In the genomic region with DNA sequence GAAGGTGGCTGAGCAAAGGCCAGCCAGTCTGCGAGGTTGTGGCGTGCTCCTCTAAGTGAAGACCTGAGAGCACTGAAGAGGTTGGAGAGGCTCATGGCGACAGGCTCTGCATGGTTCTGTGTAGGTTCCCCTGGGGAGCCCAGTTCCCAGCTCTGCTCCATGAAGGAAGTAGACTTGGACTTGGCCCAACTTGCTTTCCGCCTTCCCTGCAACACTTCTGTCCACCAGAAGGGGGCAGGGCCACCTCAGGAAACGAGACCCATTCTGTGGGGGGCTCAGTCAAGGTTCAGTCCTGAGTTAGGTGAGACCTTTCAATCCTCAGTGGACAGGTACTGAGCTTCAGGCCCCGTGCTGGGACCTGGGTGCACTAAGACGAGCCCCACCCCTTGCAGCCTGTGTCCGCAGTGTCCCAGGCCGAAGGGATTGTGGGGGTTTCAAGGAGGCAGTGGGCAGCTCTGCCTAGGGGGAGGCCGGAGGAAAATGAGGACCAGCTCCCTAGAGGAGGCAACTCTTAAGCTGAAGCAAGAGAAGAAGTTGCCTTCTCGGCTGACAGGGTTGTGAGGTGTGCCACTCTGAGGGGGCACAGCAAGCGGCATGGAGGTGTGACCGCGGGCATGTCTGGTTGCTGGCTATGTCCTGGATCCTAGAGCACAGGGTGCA, we compare ENCODE assay signal across 8 cellular contexts. TPM values are rescaled to one million over a fixed set of nuclear protein-coding genes. Genes with fewer than 3 reads are reported as not detected.
DNase-seq lines count a peak whose midpoint lies in the region; ATAC-seq, FAIRE-seq and TF ChIP-seq lines count a peak whose summit lies in the region.

No MANE protein-coding gene starts in this region.

- no peak overlapping the region for H2AFZ ChIP-seq in HepG2 (ENCODE audit: low read length)

- H3K79me2 ChIP-seq in HepG2 (ENCODE audit: insufficient read depth, low read length): no peaks in the 10 kb centered on the region

- intact Hi-C loops in HepG2 (cut with micrococcal nuclease; ENCODE audit: unreplicated experiment): loop anchor here (1.0 kb wide), 1 partner anchor 365 kb away; no protein-coding TSS in a partner anchor

- ATAC-seq in SK-N-SH treated with all-trans-retinoic acid at 6 μM for 48 hours (peak; percentile 77), HepG2 (peak; percentile 75), HG03039 (IDR thresholded peaks at IDR 0.05; ENCODE audit: unreplicated experiment) (no peak), GM21723 (IDR thresholded peaks at IDR 0.05; ENCODE audit: unreplicated experiment) (no peak)

- DNase-seq in D721Med (ENCODE audit: insufficient read length, low spot score): peak; percentile 56
- DNase-seq in HCEC 1CT: peak; percentile 29
- DNase-seq in coronary artery (ENCODE audit: low spot score): no peak
- peak; percentile 23 for DNase-seq in HepG2 (ENCODE audit: low spot score)
- DNase-seq in substantia nigra (lab: John Stamatoyannopoulos, UW): peak in 30 of 49 donors; percentile 9 to 78 (median 42)

- CTCF ChIA-PET in HepG2 (lab: Yijun Ruan, JAX; ENCODE audit: low intra/inter-chr PET ratio, low total read pairs): interaction anchor here (0.7 to 1.5 kb wide), 4 partner anchors 9 to 382 kb away, joined by 3 to 8 read pairs (median 4); no protein-coding TSS in a partner anchor

- WGBS in HepG2 (ENCODE audit: low lambda C conversion rate): 52% methylated on average over 11 of the region's 14 CpGs

- TF ChIP-seq CTCF in D721Med (IDR thresholded peaks at IDR 0.05; ENCODE audit: insufficient read depth, missing control alignments) (peak; percentile 96), coronary artery (IDR thresholded peaks at IDR 0.05) (peak; percentile 82), HepG2 (CRISPR knock-in tag; IDR thresholded peaks at IDR 0.05) (peak; percentile 93)

- no peaks in the 10 kb centered on the region for H3K36me3 ChIP-seq in HepG2 (replicated peaks in 1 of 2; ENCODE audit: control insufficient read depth in 1 of 2, insufficient read depth in 2 of 2, low read length in 2 of 2)

- H3K27ac ChIP-seq in coronary artery (no peak overlapping the region), HepG2 (ENCODE audit: extremely low read length, insufficient read depth, low read length) (no peak overlapping the region), substantia nigra (ENCODE audit: low read depth, low read length, poor library complexity, severe bottlenecking) (no peak overlapping the region)

- H3K9me3 ChIP-seq in HepG2 (ENCODE audit: low read length): no peaks in the 10 kb centered on the region

- H3K4me3 ChIP-seq in coronary artery (peak overlapping the region; percentile 36), HepG2 (replicated peaks in 1 of 3; ENCODE audit: insufficient read depth in 1 of 3, low read depth in 2 of 3, low read length in 3 of 3) (no peak overlapping the region)

- TF ChIP-seq POLR2A in HepG2 (IDR thresholded peaks at IDR 0.05; ENCODE audit: insufficient read depth in 1 of 2, low read depth in 2 of 2, low read length in 2 of 2): no peak

- no peak overlapping the region for H3K4me2 ChIP-seq in HepG2 (ENCODE audit: low read depth, low read length)

- H3K4me1 ChIP-seq in HepG2 (ENCODE audit: insufficient read depth, low read length): no peaks in the 10 kb centered on the region

- no peak overlapping the region for H3K9ac ChIP-seq in HepG2 (ENCODE audit: insufficient read depth, low read depth, low read length)

- H3K27me3 ChIP-seq in HepG2 (ENCODE audit: control insufficient read depth in 1 of 2, insufficient read depth in 2 of 2, low read length in 2 of 2): peaks cover 6 to 55% of the 10 kb centered on the region in 2 experiments; a peak in 4 of 5 replicates

- in situ Hi-C loops in HepG2 (cut with HindIII; ENCODE audit: extremely low pct_ligation_motif_present, low pct_unique_long_range_greater_than_20kb): loop anchor here (5.0 kb wide), 1 partner anchor 304 kb away; no protein-coding TSS in a partner anchor

- TF ChIP-seq RAD21 in HepG2 (CRISPR knock-in tag; IDR thresholded peaks at IDR 0.05): peak; percentile 72

- no peak for TF ChIP-seq EP300 in HepG2 (IDR thresholded peaks at IDR 0.05; ENCODE audit: low read depth in 2 of 2, low read length in 2 of 2)
- TF ChIP-seq EP300 in HepG2 (CRISPR knock-in tag; IDR thresholded peaks at IDR 0.05; ENCODE audit: borderline replicate concordance): no peak

- no TSS peak for BruUV-seq in HepG2 (replicated peaks; lab: Mats Ljungman, UMichigan)

- POLR2A ChIA-PET in HepG2 (lab: Yijun Ruan, JAX): no interaction called here

- FAIRE-seq in D721Med (lab: Jason Lieb, UNC): no peak
- peak; percentile 65 for FAIRE-seq in HepG2 (lab: Jason Lieb, UNC)

- H4K20me1 ChIP-seq in HepG2 (ENCODE audit: insufficient read depth, low read length): no peaks in the 10 kb centered on the region; the same call in 1 of the 2 replicates

TF ChIP-seq in SK-N-SH treated with all-trans-retinoic acid at 6 μM for 48 hours, 23 proteins besides CTCF, POLR2A, EP300 and RAD21 (continues in another document):
- TF ChIP-seq OSR1 (CRISPR knock-in tag; IDR thresholded peaks at IDR 0.05): no peak
- TF ChIP-seq, protein P1, sequence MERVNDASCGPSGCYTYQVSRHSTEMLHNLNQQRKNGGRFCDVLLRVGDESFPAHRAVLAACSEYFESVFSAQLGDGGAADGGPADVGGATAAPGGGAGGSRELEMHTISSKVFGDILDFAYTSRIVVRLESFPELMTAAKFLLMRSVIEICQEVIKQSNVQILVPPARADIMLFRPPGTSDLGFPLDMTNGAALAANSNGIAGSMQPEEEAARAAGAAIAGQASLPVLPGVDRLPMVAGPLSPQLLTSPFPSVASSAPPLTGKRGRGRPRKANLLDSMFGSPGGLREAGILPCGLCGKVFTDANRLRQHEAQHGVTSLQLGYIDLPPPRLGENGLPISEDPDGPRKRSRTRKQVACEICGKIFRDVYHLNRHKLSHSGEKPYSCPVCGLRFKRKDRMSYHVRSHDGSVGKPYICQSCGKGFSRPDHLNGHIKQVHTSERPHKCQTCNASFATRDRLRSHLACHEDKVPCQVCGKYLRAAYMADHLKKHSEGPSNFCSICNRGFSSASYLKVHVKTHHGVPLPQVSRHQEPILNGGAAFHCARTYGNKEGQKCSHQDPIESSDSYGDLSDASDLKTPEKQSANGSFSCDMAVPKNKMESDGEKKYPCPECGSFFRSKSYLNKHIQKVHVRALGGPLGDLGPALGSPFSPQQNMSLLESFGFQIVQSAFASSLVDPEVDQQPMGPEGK (CRISPR knock-in tag; IDR thresholded peaks at IDR 0.05; ENCODE audit: borderline replicate concordance): no peak
- no peak for TF ChIP-seq TCF4 (CRISPR knock-in tag; IDR thresholded peaks at IDR 0.05; ENCODE audit: borderline replicate concordance)
- no peak for TF ChIP-seq BACH2 (CRISPR knock-in tag; IDR thresholded peaks at IDR 0.05; ENCODE audit: borderline replicate concordance)

TF ChIP-seq in HepG2, 621 proteins besides CTCF, POLR2A, EP300 and RAD21 (continues in another document):
- TF ChIP-seq BCL3 (CRISPR knock-in tag; IDR thresholded peaks at IDR 0.05): no peak
- peak; percentile 85 for TF ChIP-seq STAG1 (CRISPR knock-in tag; IDR thresholded peaks at IDR 0.05)
- TF ChIP-seq ZSCAN21 (CRISPR knock-in tag; IDR thresholded peaks at IDR 0.05; ENCODE audit: borderline replicate concordance): no peak
- TF ChIP-seq ELF1 (CRISPR knock-in tag; IDR thresholded peaks at IDR 0.05): 0 out of 2 replicates have a peak, but pooled peaks have one; percentile 18

RNA-seq across cellular contexts. Expression of gene PCBD1, which starts 15.0 kb away (rescaled TPM):
- 168 and 177 TPM in 2 replicates for total RNA-seq in HepG2 (2016; rRNA removed; fragmentation: Illumina TruSeq; extraction: Trizol)
- 166 and 201 TPM in 2 replicates for total RNA-seq in HepG2 (2016; cell fraction: cytosol; rRNA removed; fragmentation: Illumina TruSeq; extraction: Trizol; ENCODE audit: low read depth)
- total RNA-seq in HepG2 (2016; cell fraction: insoluble cytoplasmic fraction; rRNA removed; fragmentation: Illumina TruSeq; extraction: Trizol): 178 and 182 TPM in 2 replicates
- 211 and 254 TPM in 2 replicates for total RNA-seq in HepG2 (2016; cell fraction: membrane; rRNA removed; fragmentation: Illumina TruSeq; extraction: Trizol)
- 58.9 and 64.6 TPM in 2 replicates for total RNA-seq in HepG2 (2016; cell fraction: nucleus; rRNA removed; fragmentation: Illumina TruSeq; extraction: Trizol)
- 95.3 and 98.9 TPM in 2 replicates for polyA plus RNA-seq in HepG2 (2011; rRNA removed)
- polyA plus RNA-seq in HepG2 (2011; cell fraction: cytosol; rRNA removed): 107 and 123 TPM in 2 replicates
- 40.3 and 45.6 TPM in 2 replicates for polyA plus RNA-seq in HepG2 (2011; cell fraction: nucleus; rRNA removed)
- 117 and 152 TPM in 2 replicates for polyA plus RNA-seq in HepG2 (2012)
- 235 and 300 TPM in 2 replicates for polyA plus RNA-seq in HepG2 (2016; cell fraction: cytosol; fragmentation: Illumina TruSeq; extraction: Trizol; ENCODE audit: low read depth)
- 237 and 249 TPM in 2 replicates for polyA plus RNA-seq in HepG2 (2016; cell fraction: insoluble cytoplasmic fraction; fragmentation: Illumina TruSeq; extraction: Trizol; ENCODE audit: low read depth)
- 271 and 309 TPM in 2 replicates for polyA plus RNA-seq in HepG2 (2016; cell fraction: membrane; fragmentation: Illumina TruSeq; extraction: Trizol; ENCODE audit: low read depth)
- polyA plus RNA-seq in HepG2 (2016; cell fraction: nucleus; fragmentation: Illumina TruSeq; extraction: Trizol; ENCODE audit: insufficient read depth, low read depth): 131 and 135 TPM in 2 replicates
- 47.4 and 68.6 TPM in 2 replicates for polyA minus RNA-seq in HepG2 (2011; rRNA and poly(A)+ RNA removed; ENCODE audit: low replicate concordance)
- polyA minus RNA-seq in HepG2 (2011; cell fraction: cytosol; rRNA and poly(A)+ RNA removed): 36.4 and 44.0 TPM in 2 replicates
- 21.6 and 28.6 TPM in 2 replicates for polyA minus RNA-seq in HepG2 (2011; cell fraction: nucleus; rRNA and poly(A)+ RNA removed)

Comparison
In these comparisons a context has a peak if more than half of its experiments do, and no peak if none do; other contexts are left out.
1. ATAC-seq: peak in SK-N-SH treated with all-trans-retinoic acid at 6 μM for 48 hours (single experiment) and HepG2 (single experiment); none in HG03039 (single experiment) and GM21723 (single experiment).
2. Peak in every context shown above with its lines, with median percentiles within 50 percentile points of each other: CTCF ChIP-seq.